Comparison of ENCODE assay signal across 9 cellular contexts in the genomic region with DNA sequence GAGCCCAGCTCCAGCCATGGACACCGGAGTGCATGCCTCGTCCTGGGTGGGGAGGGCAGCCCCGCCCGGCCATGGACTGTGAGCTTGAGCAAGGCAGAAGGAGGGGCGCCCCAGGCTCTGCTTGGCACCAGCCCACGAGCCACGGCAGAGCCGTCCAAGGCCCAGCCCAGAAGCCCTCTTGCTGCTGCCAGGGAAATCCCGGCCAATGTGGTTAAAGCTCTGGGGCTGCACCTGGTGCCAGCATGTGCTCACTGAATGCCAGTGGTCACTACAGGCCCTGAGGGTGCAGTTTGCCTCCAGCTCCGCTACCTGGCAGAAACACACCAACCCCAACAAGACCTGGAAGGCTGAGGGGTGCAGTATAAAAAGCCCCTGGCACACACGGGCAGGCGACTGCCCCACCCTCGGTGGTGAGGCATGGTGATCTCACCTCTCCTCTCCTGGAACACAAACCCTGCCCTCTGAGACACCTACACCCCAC. TPM values are rescaled to one million over a fixed set of nuclear protein-coding genes. Genes with fewer than 3 reads are reported as not detected.
DNase-seq lines count a peak whose midpoint lies in the region; ATAC-seq, FAIRE-seq and TF ChIP-seq lines count a peak whose summit lies in the region.
"Had no signal": no experiment of that assay in that cellular context is flagged by ENCODE, and none has a peak within 500 bp of the region (broad histone marks: within the 10 kb centered on the region; RNA-seq: fewer than 3 reads in every experiment).

No MANE protein-coding gene starts in this region.

- WGBS in GM23248 (ENCODE audit: low coverage in 1 of 2, low lambda C conversion rate in 2 of 2, missing lambda C conversion rate in 2 of 2), 2 experiments: 16% methylated on average over 12 to 13 of the region's 13 CpGs
- WGBS in spleen, 5 donors: 43 to 69% (median 46%) methylated on average over 12 to 13 of the region's 13 CpGs

- H3F3A ChIP-seq in GM23248 (ENCODE audit: insufficient read depth): no peaks in the 10 kb centered on the region

- H3K9ac ChIP-seq in GM23248: peak overlapping the region; percentile 8
- no peak overlapping the region for H3K9ac ChIP-seq in astrocyte (ENCODE audit: low read length)

- no peaks in the 10 kb centered on the region for H3K27me3 ChIP-seq in GM23248 (replicated peaks; ENCODE audit: insufficient read depth)
- no peaks in the 10 kb centered on the region for H3K27me3 ChIP-seq in astrocyte (ENCODE audit: insufficient read depth, low read length)
- H3K27me3 ChIP-seq in right atrium auricular region: no peaks in the 10 kb centered on the region
- H3K27me3 ChIP-seq in spleen (replicated peaks in 1 of 7): no peaks in the 10 kb centered on the region

- peak overlapping the region; percentile 28 for H3K4me2 ChIP-seq in GM23248 (ENCODE audit: unreplicated experiment)
- H3K4me2 ChIP-seq in astrocyte (ENCODE audit: low read length): peak overlapping the region; percentile 64

- no peak for ATAC-seq in GM18868 (IDR thresholded peaks at IDR 0.05; ENCODE audit: unreplicated experiment)

- TF ChIP-seq POLR2A in spleen (IDR thresholded peaks at IDR 0.05) (no peak), GM12891 (IDR thresholded peaks at IDR 0.05; ENCODE audit: low read depth, low read length) (no peak)

- H3K79me2 ChIP-seq in GM23248 (ENCODE audit: insufficient read depth) (peaks cover 66% of the 10 kb centered on the region), astrocyte (ENCODE audit: insufficient read depth, low read length) (peaks cover 82% of the 10 kb centered on the region)

- H3K9me3 Mint-ChIP-seq in astrocyte (ENCODE audit: unreplicated experiment): no peaks in the 10 kb centered on the region

- TF ChIP-seq CTCF in astrocyte (IDR thresholded peaks at IDR 0.05; ENCODE audit: insufficient read depth, low read depth, low read length) (no peak), right atrium auricular region (IDR thresholded peaks at IDR 0.05) (no peak), spleen (IDR thresholded peaks at IDR 0.05 in 8 of 11, conservative IDR thresholded peaks at IDR 0.05 in 3 of 11) (no peak)

- H3K4me3 Mint-ChIP-seq in astrocyte (ENCODE audit: unreplicated experiment): no peak overlapping the region

- peaks cover 13% of the 10 kb centered on the region for H3K4me1 Mint-ChIP-seq in astrocyte (ENCODE audit: low read depth, unreplicated experiment)

- peaks cover 6% of the 10 kb centered on the region for H3K36me3 Mint-ChIP-seq in astrocyte (ENCODE audit: low read depth, unreplicated experiment)

- H3K9me3 ChIP-seq in GM23248 (ENCODE audit: low read depth) (no peaks in the 10 kb centered on the region), astrocyte (ENCODE audit: insufficient read depth, low read depth, low read length) (no peaks in the 10 kb centered on the region), right atrium auricular region (no peaks in the 10 kb centered on the region), spleen (no peaks in the 10 kb centered on the region)

- H3K27ac ChIP-seq in GM23248: peak overlapping the region; percentile 14; the same call in 1 of the 2 replicates
- no peak overlapping the region for H3K27ac ChIP-seq in astrocyte (ENCODE audit: low read depth, low read length)
- peak overlapping the region; percentile 10 to 40 for H3K27ac ChIP-seq in right atrium auricular region
- H3K27ac ChIP-seq in spleen: peak overlapping the region in 5 of 8 donors; percentile 14 to 39 (median 23)
- H3K27ac ChIP-seq: SK-N-MC had no signal

- H4K20me1 ChIP-seq in GM23248 (ENCODE audit: insufficient read depth): peaks cover 4% of the 10 kb centered on the region; the same call in 1 of the 2 replicates
- H4K20me1 ChIP-seq in astrocyte (ENCODE audit: insufficient read depth, low read length): peaks cover 89% of the 10 kb centered on the region

- in situ Hi-C loops in GM23248 (cut with MboI): no loop called here

- H3K27ac Mint-ChIP-seq in astrocyte (ENCODE audit: unreplicated experiment): no peak overlapping the region

- H3K4me1 ChIP-seq in GM23248 (ENCODE audit: insufficient read depth): peaks cover 6% of the 10 kb centered on the region; the same call in 1 of the 2 replicates
- H3K4me1 ChIP-seq in astrocyte (ENCODE audit: insufficient read depth, low read length): peaks cover 46% of the 10 kb centered on the region
- H3K4me1 ChIP-seq in right atrium auricular region: peaks cover 0 to 59% of the 10 kb centered on the region in 2 donors
- H3K4me1 ChIP-seq in spleen: peaks cover 42 to 92% (median 79%) of the 10 kb centered on the region in 6 donors

- H3K36me3 ChIP-seq in GM23248 (ENCODE audit: low read depth) (no peaks in the 10 kb centered on the region), astrocyte (ENCODE audit: insufficient read depth, low read length) (no peaks in the 10 kb centered on the region), right atrium auricular region (peaks cover 23% of the 10 kb centered on the region), spleen (peaks cover 0 to 51% (median 20%) of the 10 kb centered on the region in 6 donors)

- H3K4me3 ChIP-seq in GM23248: no peak overlapping the region
- H3K4me3 ChIP-seq in astrocyte (ENCODE audit: insufficient read depth, low read depth, low read length): no peak overlapping the region
- peak overlapping the region in 1 of 2 donors; percentile 12 for H3K4me3 ChIP-seq in right atrium auricular region
- H3K4me3 ChIP-seq in spleen: no peak overlapping the region
- H3K4me3 ChIP-seq: SK-N-MC had no signal

- intact Hi-C loops in spleen (cut with DNase I; ENCODE audit: low total_unique reads): no loop called here

- peak; percentile 90 for DNase-seq in GM23248
- peak; percentile 73 for DNase-seq in astrocyte (ENCODE audit: low read depth)
- peak; percentile 73 for DNase-seq in right atrium auricular region (ENCODE audit: low spot score)
- peak; percentile 78 for DNase-seq in spleen
- DNase-seq in GM12891 (ENCODE audit: insufficient read length, low spot score): no peak
- no peak for DNase-seq in activated CD4-positive, alpha-beta T cell treated with anti-CD3 and anti-CD28 coated beads for 48 hours
- DNase-seq in mesenteric fat pad (ENCODE audit: low spot score): no peak

- FAIRE-seq in astrocyte (lab: Jason Lieb, UNC) (no peak), GM12891 (lab: Jason Lieb, UNC) (no peak)

- H3K9me2 ChIP-seq in GM23248 (ENCODE audit: insufficient read depth): no peaks in the 10 kb centered on the region

- H2AFZ ChIP-seq in GM23248 (no peak overlapping the region), astrocyte (ENCODE audit: low read depth, low read length) (no peak overlapping the region)

- no peaks in the 10 kb centered on the region for H3K27me3 Mint-ChIP-seq in astrocyte (ENCODE audit: low read depth, unreplicated experiment)

TF ChIP-seq in GM12891, 5 proteins besides CTCF, POLR2A, EP300 and RAD21:
- TF ChIP-seq PAX5 (IDR thresholded peaks at IDR 0.05; ENCODE audit: insufficient read depth, low read length, severe bottlenecking) (no peak), POLR2AphosphoS5 (IDR thresholded peaks at IDR 0.05; ENCODE audit: low read depth, low read length) (no peak), POU2F2 (IDR thresholded peaks at IDR 0.05; ENCODE audit: low read depth, low read length) (no peak), SPI1 (IDR thresholded peaks at IDR 0.05; ENCODE audit: low read depth, low read length) (no peak), TAF1 (IDR thresholded peaks at IDR 0.05; ENCODE audit: low read depth, low read length) (no peak)

RNA-seq across cellular contexts. Expression of a gene that starts 11.8 kb away (rescaled TPM):
- 5.5 and 17.5 TPM in 2 replicates for total RNA-seq in GM23248 (2014; rRNA removed; shearing (Covaris generic))
- polyA plus RNA-seq in GM23248 (2016; fragmentation: Nextera tagmentation; extraction: Ambion mirVana) (25.6 and 26.0 TPM in 2 replicates), spleen (10 to 100 TPM in 1 of 3 donors, 1 to 10 TPM in 2; 5.9 to 12.6 (median 6.1) TPM)
- total RNA-seq in astrocyte (39.6 and 46.7 TPM in 2 replicates), right atrium auricular region (10 to 100 TPM; 14.1 to 18.5 TPM), spleen (10 to 100 TPM; 21.3 to 54.0 (median 35.9) TPM), mesenteric fat pad (28.6 TPM)
- polyA plus RNA-seq in GM12891 (2012; ENCODE audit: low read depth, missing spikeins): 6.1 TPM

RNA-seq across cellular contexts. Expression of a gene that starts 30.7 kb away (rescaled TPM):
- total RNA-seq in GM23248 (2014; rRNA removed; shearing (Covaris generic)): 25.9 and 36.3 TPM in 2 replicates
- polyA plus RNA-seq in GM23248 (2016; fragmentation: Nextera tagmentation; extraction: Ambion mirVana): 32.1 and 36.6 TPM in 2 replicates
- 20.2 and 21.7 TPM in 2 replicates for total RNA-seq in astrocyte
- 10 to 100 TPM in 1 of 2 donors, 1 to 10 TPM in 1; 7.8 to 11.2 TPM for total RNA-seq in right atrium auricular region
- 10 to 100 TPM in 5 of 7 donors, 1 to 10 TPM in 2; 9.5 to 13.2 (median 11.3) TPM for total RNA-seq in spleen
- 10 to 100 TPM in 1 of 3 donors, 1 to 10 TPM in 2; 6.9 to 10.2 (median 9.8) TPM for polyA plus RNA-seq in spleen
- polyA plus RNA-seq in GM12891 (2012; ENCODE audit: low read depth, missing spikeins): 6.2 TPM
- 13.5 TPM for total RNA-seq in mesenteric fat pad

Comparison
In these comparisons a context has a peak if more than half of its experiments do, and no peak if none do; other contexts are left out.
1. DNase-seq: peak in GM23248 (single experiment), astrocyte (single experiment), right atrium auricular region (single experiment) and spleen (single experiment); none in GM12891 (single experiment), activated CD4-positive, alpha-beta T cell treated with anti-CD3 and anti-CD28 coated beads for 48 hours (single experiment) and mesenteric fat pad (single experiment).